ENCODE assay signal across 33 cellular contexts in genomic region chr18:7236899-7237298, GRCh38. TPM values are rescaled to one million over a fixed set of nuclear protein-coding genes. Genes with fewer than 3 reads are reported as not detected.
"Had no signal": no experiment of that assay in that cellular context is flagged by ENCODE, and none has a peak within 500 bp of the region (broad histone marks: within the 10 kb centered on the region; RNA-seq: fewer than 3 reads in every experiment).

No MANE protein-coding gene starts in this region.

- DNase-seq: activated CD4-positive, alpha-beta memory T cell treated with anti-CD3 and anti-CD28 coated beads, Interleukin-2, amount 10 ng/mL, durations not matched to agents 7 days and 5 days; activated CD4-positive, alpha-beta T cell treated with anti-CD3 and anti-CD28 coated beads for 1 hour; activated CD4-positive, alpha-beta T cell treated with anti-CD3 and anti-CD28 coated beads for 4 hours; activated CD4-positive, alpha-beta T cell treated with anti-CD3 and anti-CD28 coated beads, Interleukin-2, amount 10 ng/mL, durations not matched to agents 7 days and 5 days; activated CD4-positive, alpha-beta T cell treated with anti-CD3 and anti-CD28 coated beads, Interleukin-2, amount 50 U/mL, for 4 hours; activated CD8-positive, alpha-beta memory T cell treated with anti-CD3 and anti-CD28 coated beads, Interleukin-2, amount 50 U/mL, for 48 hours; activated gamma-delta T cell; activated naive CD4-positive, alpha-beta T cell; activated naive CD4-positive, alpha-beta T cell treated with anti-CD3 and anti-CD28 coated beads, Interleukin-2, amount 10 ng/mL, durations not matched to agents 7 days and 5 days; activated naive CD8-positive, alpha-beta T cell treated with anti-CD3 and anti-CD28 coated beads, Interleukin-2, amount 10 ng/mL, durations not matched to agents 7 days and 5 days; activated T-cell treated with anti-CD3 and anti-CD28 coated beads for 4 hours; activated T-cell treated with anti-CD3 and anti-CD28 coated beads, Interleukin-2, amount 50 U/mL, for 24 hours; activated T-cell treated with anti-CD3 and anti-CD28 coated beads, Interleukin-2, amount 50 U/mL, for 72 hours; anterior cingulate cortex; body of pancreas; caudate nucleus; cortex of kidney; effector CD8-positive, alpha-beta T cell; esophagus squamous epithelium; foreskin melanocyte; head of caudate nucleus; T-helper 2 cell had no signal

- H3K4me1 Mint-ChIP-seq: activated CD4-positive, alpha-beta memory T cell treated with anti-CD3 and anti-CD28 coated beads, Interleukin-2, amount 10 ng/mL, durations not matched to agents 7 days and 5 days; activated CD4-positive, alpha-beta T cell treated with anti-CD3 and anti-CD28 coated beads, Interleukin-2, amount 10 ng/mL, durations not matched to agents 7 days and 5 days; activated naive CD4-positive, alpha-beta T cell treated with anti-CD3 and anti-CD28 coated beads, Interleukin-2, amount 10 ng/mL, durations not matched to agents 7 days and 5 days; activated naive CD8-positive, alpha-beta T cell treated with anti-CD3 and anti-CD28 coated beads, Interleukin-2, amount 10 ng/mL, durations not matched to agents 7 days and 5 days; WTC11 had no signal

- H3K27me3 ChIP-seq: body of pancreas, esophagus squamous epithelium had no signal

- ATAC-seq: activated naive CD4-positive, alpha-beta T cell treated with anti-CD3 and anti-CD28 coated beads, Interleukin-2, amount 50 U/mL, for 72 hours; activated T-cell treated with anti-CD3 and anti-CD28 coated beads, Interleukin-2, amount 50 U/mL, for 72 hours; body of pancreas; WTC11 had no signal

- H3K36me3 Mint-ChIP-seq: activated naive CD4-positive, alpha-beta T cell treated with anti-CD3 and anti-CD28 coated beads, Interleukin-2, amount 10 ng/mL, durations not matched to agents 7 days and 5 days; activated naive CD4-positive, alpha-beta T cell treated with anti-CD3 and anti-CD28 coated beads, Interleukin-2, amount 50 U/mL, for 72 hours; activated naive CD8-positive, alpha-beta T cell treated with anti-CD3 and anti-CD28 coated beads, Interleukin-2, amount 10 ng/mL, durations not matched to agents 7 days and 5 days had no signal

- H3K9me3 Mint-ChIP-seq: activated CD4-positive, alpha-beta T cell treated with anti-CD3 and anti-CD28 coated beads, Interleukin-2, amount 10 ng/mL, durations not matched to agents 7 days and 5 days; activated naive CD8-positive, alpha-beta T cell treated with anti-CD3 and anti-CD28 coated beads, Interleukin-2, amount 10 ng/mL, durations not matched to agents 7 days and 5 days had no signal

- H3K9me3 ChIP-seq: body of pancreas, esophagus squamous epithelium had no signal

- H3K27me3 Mint-ChIP-seq: activated CD4-positive, alpha-beta memory T cell treated with anti-CD3 and anti-CD28 coated beads, Interleukin-2, amount 10 ng/mL, durations not matched to agents 7 days and 5 days; activated CD4-positive, alpha-beta T cell treated with anti-CD3 and anti-CD28 coated beads, Interleukin-2, amount 10 ng/mL, durations not matched to agents 7 days and 5 days; activated naive CD4-positive, alpha-beta T cell treated with anti-CD3 and anti-CD28 coated beads, Interleukin-2, amount 10 ng/mL, durations not matched to agents 7 days and 5 days; activated naive CD8-positive, alpha-beta T cell treated with anti-CD3 and anti-CD28 coated beads, Interleukin-2, amount 10 ng/mL, durations not matched to agents 7 days and 5 days; activated T-cell treated with anti-CD3 and anti-CD28 coated beads, Interleukin-2, amount 50 U/mL, for 24 hours had no signal

- H3K36me3 ChIP-seq: esophagus squamous epithelium had no signal

- H3K4me1 ChIP-seq: esophagus squamous epithelium had no signal

- FAIRE-seq: colon, endometrium, endothelial cell of umbilical vein had no signal

- H3K4me3 Mint-ChIP-seq: activated CD4-positive, alpha-beta memory T cell treated with anti-CD3 and anti-CD28 coated beads, Interleukin-2, amount 10 ng/mL, durations not matched to agents 7 days and 5 days; activated CD4-positive, alpha-beta T cell treated with anti-CD3 and anti-CD28 coated beads, Interleukin-2, amount 10 ng/mL, durations not matched to agents 7 days and 5 days; activated naive CD4-positive, alpha-beta T cell treated with anti-CD3 and anti-CD28 coated beads, Interleukin-2, amount 10 ng/mL, durations not matched to agents 7 days and 5 days; activated naive CD8-positive, alpha-beta T cell treated with anti-CD3 and anti-CD28 coated beads, Interleukin-2, amount 10 ng/mL, durations not matched to agents 7 days and 5 days; activated T-cell treated with anti-CD3 and anti-CD28 coated beads, Interleukin-2, amount 50 U/mL, for 24 hours; activated T-cell treated with anti-CD3 and anti-CD28 coated beads, Interleukin-2, amount 50 U/mL, for 72 hours; WTC11 had no signal

- H3K4me3 ChIP-seq: body of pancreas, esophagus squamous epithelium had no signal

- H3K27ac Mint-ChIP-seq: activated CD4-positive, alpha-beta memory T cell treated with anti-CD3 and anti-CD28 coated beads, Interleukin-2, amount 10 ng/mL, durations not matched to agents 7 days and 5 days; activated CD4-positive, alpha-beta T cell treated with anti-CD3 and anti-CD28 coated beads, Interleukin-2, amount 10 ng/mL, durations not matched to agents 7 days and 5 days; activated naive CD4-positive, alpha-beta T cell treated with anti-CD3 and anti-CD28 coated beads, Interleukin-2, amount 10 ng/mL, durations not matched to agents 7 days and 5 days; activated naive CD4-positive, alpha-beta T cell treated with anti-CD3 and anti-CD28 coated beads, Interleukin-2, amount 50 U/mL, for 72 hours; activated naive CD8-positive, alpha-beta T cell treated with anti-CD3 and anti-CD28 coated beads, Interleukin-2, amount 10 ng/mL, durations not matched to agents 7 days and 5 days; activated T-cell treated with anti-CD3 and anti-CD28 coated beads, Interleukin-2, amount 50 U/mL, for 24 hours; activated T-cell treated with anti-CD3 and anti-CD28 coated beads, Interleukin-2, amount 50 U/mL, for 72 hours; WTC11 had no signal

- H3K27ac ChIP-seq: body of pancreas, epithelial cell of prostate, esophagus squamous epithelium had no signal

RNA-seq across cellular contexts. Expression of gene LRRC30, which starts 6.0 kb away (rescaled TPM):
- total RNA-seq: activated CD4-positive, alpha-beta memory T cell treated with anti-CD3 and anti-CD28 coated beads, Interleukin-2, amount 10 ng/mL, durations not matched to agents 7 days and 5 days; activated CD4-positive, alpha-beta T cell treated with anti-CD3 and anti-CD28 coated beads, Interleukin-2, amount 10 ng/mL, durations not matched to agents 7 days and 5 days; activated naive CD4-positive, alpha-beta T cell treated with anti-CD3 and anti-CD28 coated beads, Interleukin-2, amount 50 U/mL, for 72 hours; activated naive CD8-positive, alpha-beta T cell treated with anti-CD3 and anti-CD28 coated beads, Interleukin-2, amount 10 ng/mL, durations not matched to agents 7 days and 5 days; activated T-cell treated with anti-CD3 and anti-CD28 coated beads, Interleukin-2, amount 50 U/mL, for 72 hours; body of pancreas; chondrocyte; dermis microvascular lymphatic vessel endothelial cell; endothelial cell of umbilical vein; esophagus squamous epithelium; fibroblast of lung; fibroblast of villous mesenchyme; T-helper 1 cell treated with Interleukin-12 subunit alpha and Interleukin-12 subunit beta and Interleukin-4 antibody, amounts not matched to agents 30 ng/mL and 1 ng/mL, for 36 hours; WTC11 had no signal
